Comparison of ENCODE assay signal across 8 cellular contexts in genomic region chr10:101695404-101695732, GRCh38. TPM values are rescaled to one million over a fixed set of nuclear protein-coding genes. Genes with fewer than 3 reads are reported as not detected.
DNase-seq lines count a peak whose midpoint lies in the region; ATAC-seq and TF ChIP-seq lines count a peak whose summit lies in the region.

No MANE protein-coding gene starts in this region.

- H3K9me3 ChIP-seq in smooth muscle cell (replicated peaks; ENCODE audit: low read depth): no peaks in the 10 kb centered on the region

- peaks cover 25% of the 10 kb centered on the region for H3K4me1 ChIP-seq in smooth muscle cell (ENCODE audit: low read depth)

- H3F3A ChIP-seq in smooth muscle cell (ENCODE audit: low read depth): peaks cover 6% of the 10 kb centered on the region

- H3K27me3 ChIP-seq in smooth muscle cell (ENCODE audit: low read depth): no peaks in the 10 kb centered on the region

- H3K9me3 Mint-ChIP-seq in T-helper 1 cell treated with Interleukin-12 subunit alpha and Interleukin-12 subunit beta and Interleukin-4 antibody, amounts not matched to agents 30 μg/mL and 1 μg/mL, for 36 hours: no peaks in the 10 kb centered on the region

- peaks cover 18% of the 10 kb centered on the region for H3K36me3 Mint-ChIP-seq in T-helper 1 cell treated with Interleukin-12 subunit alpha and Interleukin-12 subunit beta and Interleukin-4 antibody, amounts not matched to agents 30 μg/mL and 1 μg/mL, for 36 hours (ENCODE audit: low read depth)

- H3K27ac ChIP-seq in VCaP (peak overlapping the region; percentile 96), smooth muscle cell (ENCODE audit: low read depth) (no peak overlapping the region)

- peak overlapping the region; percentile 67 for H2AFZ ChIP-seq in smooth muscle cell (ENCODE audit: low read depth)

- no peak overlapping the region for H3K9ac ChIP-seq in smooth muscle cell (ENCODE audit: low read depth)

- DNase-seq in T-helper 1 cell: no peak
- DNase-seq in foreskin fibroblast: no peak
- no peak for DNase-seq in smooth muscle cell (lab: John Stamatoyannopoulos, UW; ENCODE audit: unreplicated experiment)
- DNase-seq in central memory CD4-positive, alpha-beta T cell: no peak
- DNase-seq in hippocampal formation (lab: John Stamatoyannopoulos, UW): no peak

- WGBS in smooth muscle cell (ENCODE audit: low lambda C conversion rate): 68% methylated on average over 8 of the region's 8 CpGs

- peak overlapping the region; percentile 76 for H3K27ac Mint-ChIP-seq in T-helper 1 cell treated with Interleukin-12 subunit alpha and Interleukin-12 subunit beta and Interleukin-4 antibody, amounts not matched to agents 30 μg/mL and 1 μg/mL, for 36 hours

- H3K4me3 Mint-ChIP-seq in T-helper 1 cell treated with Interleukin-12 subunit alpha and Interleukin-12 subunit beta and Interleukin-4 antibody, amounts not matched to agents 30 μg/mL and 1 μg/mL, for 36 hours: peak overlapping the region; percentile 76

- H3K27me3 Mint-ChIP-seq in T-helper 1 cell treated with Interleukin-12 subunit alpha and Interleukin-12 subunit beta and Interleukin-4 antibody, amounts not matched to agents 30 μg/mL and 1 μg/mL, for 36 hours (ENCODE audit: low read depth): no peaks in the 10 kb centered on the region

- no peaks in the 10 kb centered on the region for H3K36me3 ChIP-seq in smooth muscle cell (ENCODE audit: low read depth)

- no peak for ATAC-seq in HG03354 (IDR thresholded peaks at IDR 0.05; ENCODE audit: poor library complexity, severe bottlenecking, unreplicated experiment)

- peaks cover 16% of the 10 kb centered on the region for H4K20me1 ChIP-seq in smooth muscle cell (ENCODE audit: low read depth)

- no peak for TF ChIP-seq CTCF in VCaP (conservative IDR thresholded peaks at IDR 0.05)
- TF ChIP-seq CTCF in foreskin fibroblast (IDR thresholded peaks at IDR 0.05; ENCODE audit: low read depth, low read length): no peak
- TF ChIP-seq CTCF in smooth muscle cell (IDR thresholded peaks at IDR 0.05; ENCODE audit: borderline replicate concordance, insufficient read depth, poor library complexity, severe bottlenecking): no peak

- peaks cover 27% of the 10 kb centered on the region for H3K4me1 Mint-ChIP-seq in T-helper 1 cell treated with Interleukin-12 subunit alpha and Interleukin-12 subunit beta and Interleukin-4 antibody, amounts not matched to agents 30 μg/mL and 1 μg/mL, for 36 hours (ENCODE audit: low read depth)

- peak overlapping the region; percentile 97 for H3K4me2 ChIP-seq in smooth muscle cell

- peak overlapping the region; percentile 81 to 83 for H3K4me3 ChIP-seq in foreskin fibroblast (ENCODE audit: low read depth in 1 of 2, low read length in 2 of 2)
- H3K4me3 ChIP-seq in smooth muscle cell: peak overlapping the region; percentile 91

- peaks cover 33% of the 10 kb centered on the region for H3K79me2 ChIP-seq in smooth muscle cell (ENCODE audit: low read depth)

RNA-seq across cellular contexts. Expression of gene FBXW4, which starts 0.4 kb away (rescaled TPM):
- total RNA-seq in smooth muscle cell: 12.0 and 12.1 TPM in 2 replicates
- 7.2 and 11.7 TPM in 2 replicates for polyA plus RNA-seq in smooth muscle cell
